In the genomic region with DNA sequence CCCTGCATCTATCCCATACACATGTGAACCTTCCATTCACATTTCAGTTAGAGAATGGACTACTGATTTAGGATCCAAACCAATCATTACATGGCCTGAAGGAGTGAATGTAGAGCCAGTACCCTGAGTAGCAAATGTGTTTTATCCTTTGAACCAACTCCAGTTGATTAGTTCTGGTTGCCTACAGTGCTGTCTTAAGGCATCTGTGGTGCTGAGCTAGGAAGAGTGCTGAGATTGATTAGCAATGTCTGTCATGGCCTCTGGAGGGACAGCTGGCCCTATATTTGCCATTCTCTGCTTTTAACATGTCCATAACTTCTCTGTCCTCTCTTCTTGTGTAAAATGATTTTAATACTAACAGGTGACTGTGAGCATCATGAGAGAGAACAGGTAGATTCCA, we compare ENCODE assay signal across 26 cellular contexts. TPM values are rescaled to one million over a fixed set of nuclear protein-coding genes. Genes with fewer than 3 reads are reported as not detected.
"Had no signal": no experiment of that assay in that cellular context is flagged by ENCODE, and none has a peak within 500 bp of the region (broad histone marks: within the 10 kb centered on the region; RNA-seq: fewer than 3 reads in every experiment).

No MANE protein-coding gene starts in this region.

- DNase-seq: activated CD4-positive, alpha-beta T cell treated with anti-CD3 and anti-CD28 coated beads for 36 hours; activated CD4-positive, alpha-beta T cell treated with anti-CD3 and anti-CD28 coated beads, Interleukin-2, amount 50 U/mL, for 4 hours; activated CD8-positive, alpha-beta memory T cell treated with anti-CD3 and anti-CD28 coated beads for 24 hours; activated naive CD4-positive, alpha-beta T cell treated with anti-CD3 and anti-CD28 coated beads, Interleukin-2, amount 10 ng/mL, durations not matched to agents 7 days and 5 days; activated T-cell treated with anti-CD3 and anti-CD28 coated beads, Interleukin-2, amount 50 U/mL, for 48 hours; amygdala; cerebellar nuclear complex; foreskin melanocyte; immature natural killer cell; lower lobe of right lung; mesendoderm; mucosa of descending colon; nephron progenitor cell; right lobe of liver; small intestine; stimulated activated CD4-positive, alpha-beta T cell treated with anti-CD3 and anti-CD28 coated beads, Interleukin-2, amount 100 ng/mL, for 24 hours; stomach; T-helper 9 cell had no signal

- FAIRE-seq: bronchial epithelial cell, small intestine had no signal

RNA-seq across cellular contexts. Expression of gene LRTM1, which starts 11.1 kb away (rescaled TPM):
- total RNA-seq: activated CD4-positive, alpha-beta T cell treated with anti-CD3 and anti-CD28 coated beads for 36 hours; bronchial epithelial cell; fibroblast of lung; kidney epithelial cell; left lobe of liver; lower lobe of right lung; mucosa of descending colon; right lobe of liver; stomach; suprapubic skin; tibial nerve; WTC11 had no signal
- polyA plus RNA-seq: immature natural killer cell, small intestine, stomach, urinary bladder had no signal
